Comparison of ENCODE assay signal across 1 cellular context in the genomic region with DNA sequence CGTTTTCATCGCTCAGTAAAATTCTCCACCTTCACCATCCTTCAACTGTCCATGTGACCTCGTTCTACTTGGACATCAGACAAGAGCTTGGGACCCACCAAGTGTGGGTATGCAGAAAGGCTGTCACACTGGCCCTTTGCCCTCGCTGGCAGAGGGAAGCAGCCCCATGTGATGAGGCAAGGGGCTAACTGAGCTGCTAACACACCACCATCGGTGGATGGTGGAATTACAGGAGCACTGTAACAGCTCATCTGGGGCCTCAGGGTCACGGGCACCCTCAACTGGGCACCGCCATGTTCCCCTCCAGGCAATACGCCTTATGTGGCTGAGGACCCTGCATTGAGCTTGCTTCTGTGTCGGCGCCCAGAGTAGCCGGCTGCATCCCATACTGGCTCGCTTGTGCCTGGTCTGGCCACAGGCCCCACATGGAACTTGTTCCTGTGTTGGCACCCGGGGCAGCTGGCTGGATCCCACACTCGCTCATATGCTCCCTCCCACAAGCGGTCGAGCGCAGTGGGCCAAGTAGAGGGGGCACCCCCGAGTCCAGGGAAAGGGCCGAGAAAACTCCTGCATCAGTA.
TF ChIP-seq lines count a peak whose summit lies in the region.

No MANE protein-coding gene starts in this region.

TF ChIP-seq in K562, 482 proteins besides CTCF, POLR2A, EP300 and RAD21:
- TF ChIP-seq MEF2D (tag; conservative IDR thresholded peaks at IDR 0.05; ENCODE audit: low read depth) = no peak
- no peak for TF ChIP-seq HDAC6 (IDR thresholded peaks at IDR 0.05; ENCODE audit: low read depth, low read length)
- no peak for TF ChIP-seq KDM1A (IDR thresholded peaks at IDR 0.05)
- no peak for TF ChIP-seq BCL6 (CRISPR knock-in tag; IDR thresholded peaks at IDR 0.05)
- TF ChIP-seq ZFP36 (IDR thresholded peaks at IDR 0.05; ENCODE audit: low read depth, low read length, partially characterized antibody) = no peak
- no peak for TF ChIP-seq ZNF584 (CRISPR knock-in tag; IDR thresholded peaks at IDR 0.05; ENCODE audit: low read depth)
